8 cellular contexts compared by ENCODE assay signal in the genomic region with DNA sequence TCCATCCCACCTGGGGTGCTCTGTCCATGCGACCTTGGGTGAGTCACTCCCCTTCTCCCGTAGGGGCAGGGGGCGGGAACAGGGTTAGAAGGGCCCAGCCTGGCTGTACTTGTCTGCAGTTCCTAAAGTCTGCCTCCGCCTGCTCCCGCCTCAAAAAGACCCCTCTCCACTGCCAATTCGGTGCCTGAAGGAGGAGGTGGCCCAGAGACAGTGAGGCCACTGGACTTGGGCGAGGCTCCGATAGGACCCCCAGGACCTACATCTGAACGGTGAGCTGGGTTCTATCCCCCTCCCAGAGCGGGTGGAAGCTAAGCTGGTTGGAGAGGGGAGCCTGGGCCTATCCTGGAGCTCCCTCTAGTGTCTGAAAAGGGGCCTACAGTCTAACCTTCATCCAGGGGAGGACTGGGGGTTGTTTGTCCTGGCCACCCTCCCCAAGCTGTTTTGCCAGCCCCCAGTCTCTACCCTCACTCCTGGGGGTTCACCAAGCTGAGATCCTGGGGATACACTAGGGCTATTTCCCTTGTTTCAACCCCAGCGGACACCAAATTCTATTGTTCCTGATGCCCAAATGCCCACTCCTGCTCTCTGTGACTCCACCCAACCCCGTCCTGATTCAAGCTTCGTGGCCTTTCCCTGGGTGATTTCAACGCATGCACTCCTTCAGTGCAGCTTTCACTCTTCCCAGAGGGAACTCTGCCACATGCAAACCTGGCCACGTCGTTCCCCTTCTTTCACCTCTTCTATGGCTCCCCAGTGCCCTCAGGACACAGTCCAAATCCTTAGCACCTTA. TPM values are rescaled to one million over a fixed set of nuclear protein-coding genes. Genes with fewer than 3 reads are reported as not detected.
DNase-seq lines count a peak whose midpoint lies in the region; ATAC-seq, FAIRE-seq and TF ChIP-seq lines count a peak whose summit lies in the region.

No MANE protein-coding gene starts in this region.

- H3K9me2 ChIP-seq in GM23338 (ENCODE audit: insufficient read depth): no peaks in the 10 kb centered on the region

- peak; percentile 76 for ATAC-seq in GM23338

- no peaks in the 10 kb centered on the region for H3K27me3 ChIP-seq in GM23338 (ENCODE audit: insufficient read depth)

- in situ Hi-C loops in astrocyte of the cerebellum (cut with HindIII; ENCODE audit: low sequenced_read_pairs): loop anchor here (5.0 to 10.0 kb wide), 3 partner anchors 55 to 365 kb away; no protein-coding TSS in a partner anchor

- peak overlapping the region; percentile 69; the same call in 1 of the 2 replicates for H3K4me2 ChIP-seq in GM23338

- H3K79me2 ChIP-seq in GM23338 (replicated peaks; ENCODE audit: insufficient read depth): no peaks in the 10 kb centered on the region

- H2AFZ ChIP-seq in GM23338: peak overlapping the region; percentile 95

- H3K4me3 Mint-ChIP-seq in GM23338: no peak overlapping the region

- H3K4me3 ChIP-seq in GM23338 (peak overlapping the region; percentile 27; the same call in 1 of the 2 replicates), astrocyte of the cerebellum (ENCODE audit: low read depth, low read length) (no peak overlapping the region)

- FAIRE-seq in D721Med (lab: Jason Lieb, UNC): no peak

- DNase-seq in D721Med (ENCODE audit: insufficient read length, low spot score): peak; percentile 87
- peak; percentile 88 for DNase-seq in GM23338 (ENCODE audit: low spot score)
- DNase-seq in NCI-H1417 (lab: John Stamatoyannopoulos, UW): peak; percentile 36 to 86 (median 61)
- peak; percentile 22 for DNase-seq in T1000 (lab: John Stamatoyannopoulos, UW)
- peak; percentile 18 for DNase-seq in astrocyte of the cerebellum (ENCODE audit: low read depth)
- DNase-seq in iPS-NIHi7 (ENCODE audit: extremely low spot score): peak; percentile 86
- DNase-seq in stimulated activated CD4-positive, alpha-beta T cell treated with anti-CD3 and anti-CD28 coated beads, Interleukin-1b, Interleukin-23, amount 100 ng/mL, for 24 hours (ENCODE audit: low read depth in 4 of 4, low spot score in 1 of 4): peak; percentile 40 to 64 (median 44)
- DNase-seq in cortex of kidney (lab: John Stamatoyannopoulos, UW): no peak

- H3K9me3 Mint-ChIP-seq in GM23338: no peaks in the 10 kb centered on the region; the same call in 2 of the 3 replicates

- H3K27ac ChIP-seq in GM23338 (ENCODE audit: low read depth): no peak overlapping the region

- H3K36me3 Mint-ChIP-seq in GM23338 (ENCODE audit: low read depth): no peaks in the 10 kb centered on the region

- H3K27ac Mint-ChIP-seq in GM23338: no peak overlapping the region

- H3K36me3 ChIP-seq in GM23338 (ENCODE audit: insufficient read depth): no peaks in the 10 kb centered on the region

- TF ChIP-seq CTCF in D721Med (IDR thresholded peaks at IDR 0.05; ENCODE audit: insufficient read depth, missing control alignments) (peak; percentile 85), GM23338 (conservative IDR thresholded peaks at IDR 0.05; ENCODE audit: low read depth in 2 of 2) (peak; percentile 93 to 98), astrocyte of the cerebellum (IDR thresholded peaks at IDR 0.05; ENCODE audit: low read depth, low read length, missing control alignments) (peak; percentile 98)

- peaks cover 15% of the 10 kb centered on the region for H3K4me1 Mint-ChIP-seq in GM23338

- H4K20me1 ChIP-seq in GM23338 (replicated peaks; ENCODE audit: insufficient read depth): no peaks in the 10 kb centered on the region

- H3F3A ChIP-seq in GM23338 (replicated peaks; ENCODE audit: low read depth): peaks cover 9% of the 10 kb centered on the region; the same call in 1 of the 2 replicates

- peaks cover 15% of the 10 kb centered on the region for H3K27me3 Mint-ChIP-seq in GM23338 (ENCODE audit: insufficient read depth, low read depth, poor library complexity)

- peaks cover 2% of the 10 kb centered on the region; the same call in 1 of the 2 replicates for H3K4me1 ChIP-seq in GM23338 (ENCODE audit: insufficient read depth)

TF ChIP-seq in GM23338, 12 proteins besides CTCF, POLR2A, EP300 and RAD21:
- TF ChIP-seq EZH2 (IDR thresholded peaks at IDR 0.05; ENCODE audit: low read depth, unreplicated experiment) (no peak), CREB1 (CRISPR knock-in tag; IDR thresholded peaks at IDR 0.05; ENCODE audit: low read depth) (peak; percentile 47; the same call in 1 of the 2 replicates)

RNA-seq across cellular contexts. Expression of gene CRB2, which starts 6.1 kb away (rescaled TPM):
- 9.8 and 10.2 TPM in 2 replicates for total RNA-seq in GM23338 (2014; rRNA removed; shearing (Covaris generic))
- polyA plus RNA-seq in GM23338 (2016; fragmentation: Nextera tagmentation; extraction: Ambion mirVana): 0.34 and 0.50 TPM in 2 replicates
